2 cellular contexts compared by ENCODE assay signal in the genomic region with DNA sequence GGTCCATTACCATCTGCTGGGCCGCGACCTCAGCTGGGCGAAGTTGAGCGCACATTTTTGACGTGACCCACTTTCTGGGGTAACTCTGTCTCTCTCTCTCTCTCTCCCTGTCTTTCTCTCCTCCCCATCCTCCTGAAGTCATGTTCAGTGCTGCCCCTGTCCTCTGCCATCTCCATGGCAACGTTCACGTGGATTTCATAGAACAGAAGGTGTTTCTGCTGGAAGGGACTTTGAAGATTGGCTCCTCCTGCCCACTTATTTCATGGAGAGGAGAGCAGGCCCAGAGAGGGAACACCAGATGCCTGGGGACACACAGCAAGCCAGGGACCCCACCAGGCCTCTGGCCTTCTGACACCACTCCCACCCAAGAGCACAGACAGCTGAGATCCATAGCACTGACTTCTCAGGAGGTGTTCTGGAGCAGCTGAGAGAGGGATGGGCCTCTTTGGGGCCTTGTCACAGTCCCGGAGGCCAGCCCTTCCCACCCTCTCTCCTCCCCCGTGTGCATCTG.
TF ChIP-seq lines count a peak whose summit lies in the region.

No MANE protein-coding gene starts in this region.

TF ChIP-seq in IMR-90, 13 proteins besides CTCF, POLR2A, EP300 and RAD21:
- TF ChIP-seq NFE2L2 (IDR thresholded peaks at IDR 0.05; ENCODE audit: low read depth, low read length) (no peak), FOS (IDR thresholded peaks at IDR 0.05; ENCODE audit: low read depth, low read length) (no peak), MAFK (IDR thresholded peaks at IDR 0.05; ENCODE audit: low read depth, low read length) (no peak)
- TF ChIP-seq, protein P1, sequence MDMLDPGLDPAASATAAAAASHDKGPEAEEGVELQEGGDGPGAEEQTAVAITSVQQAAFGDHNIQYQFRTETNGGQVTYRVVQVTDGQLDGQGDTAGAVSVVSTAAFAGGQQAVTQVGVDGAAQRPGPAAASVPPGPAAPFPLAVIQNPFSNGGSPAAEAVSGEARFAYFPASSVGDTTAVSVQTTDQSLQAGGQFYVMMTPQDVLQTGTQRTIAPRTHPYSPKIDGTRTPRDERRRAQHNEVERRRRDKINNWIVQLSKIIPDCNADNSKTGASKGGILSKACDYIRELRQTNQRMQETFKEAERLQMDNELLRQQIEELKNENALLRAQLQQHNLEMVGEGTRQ (IDR thresholded peaks at IDR 0.05; ENCODE audit: low read depth, low read length): no peak
TF ChIP-seq in IMR-90: peak in this region for 0.

TF ChIP-seq in H1, 55 proteins besides CTCF, POLR2A, EP300 and RAD21:
- no peak for TF ChIP-seq SUZ12 (IDR thresholded peaks at IDR 0.05; ENCODE audit: low read length)
- TF ChIP-seq POLR2AphosphoS5 (IDR thresholded peaks at IDR 0.05; ENCODE audit: low read depth, low read length): no peak
- no peak for TF ChIP-seq TCF12 (IDR thresholded peaks at IDR 0.05; ENCODE audit: low read depth, low read length)
- TF ChIP-seq, protein P2, sequence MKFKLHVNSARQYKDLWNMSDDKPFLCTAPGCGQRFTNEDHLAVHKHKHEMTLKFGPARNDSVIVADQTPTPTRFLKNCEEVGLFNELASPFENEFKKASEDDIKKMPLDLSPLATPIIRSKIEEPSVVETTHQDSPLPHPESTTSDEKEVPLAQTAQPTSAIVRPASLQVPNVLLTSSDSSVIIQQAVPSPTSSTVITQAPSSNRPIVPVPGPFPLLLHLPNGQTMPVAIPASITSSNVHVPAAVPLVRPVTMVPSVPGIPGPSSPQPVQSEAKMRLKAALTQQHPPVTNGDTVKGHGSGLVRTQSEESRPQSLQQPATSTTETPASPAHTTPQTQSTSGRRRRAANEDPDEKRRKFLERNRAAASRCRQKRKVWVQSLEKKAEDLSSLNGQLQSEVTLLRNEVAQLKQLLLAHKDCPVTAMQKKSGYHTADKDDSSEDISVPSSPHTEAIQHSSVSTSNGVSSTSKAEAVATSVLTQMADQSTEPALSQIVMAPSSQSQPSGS (IDR thresholded peaks at IDR 0.05; ENCODE audit: low read length): no peak
- no peak for TF ChIP-seq ZNF274 (IDR thresholded peaks at IDR 0.05; ENCODE audit: borderline replicate concordance, extremely low read depth, low read length)
- TF ChIP-seq EZH2 (IDR thresholded peaks at IDR 0.05; ENCODE audit: low read depth, low read length, severe bottlenecking): no peak
- TF ChIP-seq JUN (IDR thresholded peaks at IDR 0.05; ENCODE audit: low read depth, low read length): no peak
- TF ChIP-seq ASH2L (IDR thresholded peaks at IDR 0.05; ENCODE audit: low read length): no peak
- no peak for TF ChIP-seq SAP30 (IDR thresholded peaks at IDR 0.05; ENCODE audit: insufficient read depth, insufficient replicate concordance, low read length)
- TF ChIP-seq, protein P3, sequence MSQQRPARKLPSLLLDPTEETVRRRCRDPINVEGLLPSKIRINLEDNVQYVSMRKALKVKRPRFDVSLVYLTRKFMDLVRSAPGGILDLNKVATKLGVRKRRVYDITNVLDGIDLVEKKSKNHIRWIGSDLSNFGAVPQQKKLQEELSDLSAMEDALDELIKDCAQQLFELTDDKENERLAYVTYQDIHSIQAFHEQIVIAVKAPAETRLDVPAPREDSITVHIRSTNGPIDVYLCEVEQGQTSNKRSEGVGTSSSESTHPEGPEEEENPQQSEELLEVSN (IDR thresholded peaks at IDR 0.05): no peak
- TF ChIP-seq GABPA (IDR thresholded peaks at IDR 0.05; ENCODE audit: borderline replicate concordance, insufficient read depth, low read length): no peak
- no peak for TF ChIP-seq FOSL1 (IDR thresholded peaks at IDR 0.05; ENCODE audit: insufficient read depth, low read depth, low read length)
- no peak for TF ChIP-seq CHD1 (IDR thresholded peaks at IDR 0.05; ENCODE audit: low read depth, low read length)
- no peak for TF ChIP-seq TAF7 (optimal IDR thresholded peaks at IDR 0.05; ENCODE audit: borderline replicate concordance, low read depth, low read length)
- no peak for TF ChIP-seq BRCA1 (IDR thresholded peaks at IDR 0.05; ENCODE audit: low read depth, low read length)
- TF ChIP-seq CHD2 (IDR thresholded peaks at IDR 0.05; ENCODE audit: low read length): no peak
- no peak for TF ChIP-seq SP2 (IDR thresholded peaks at IDR 0.05; ENCODE audit: low read length)
- TF ChIP-seq BCL11A (IDR thresholded peaks at IDR 0.05; ENCODE audit: low read depth in 2 of 2, low read length in 2 of 2): no peak
- TF ChIP-seq JUND (IDR thresholded peaks at IDR 0.05; ENCODE audit: low read length): no peak
